ENCODE assay signal across 8 cellular contexts in the genomic region with DNA sequence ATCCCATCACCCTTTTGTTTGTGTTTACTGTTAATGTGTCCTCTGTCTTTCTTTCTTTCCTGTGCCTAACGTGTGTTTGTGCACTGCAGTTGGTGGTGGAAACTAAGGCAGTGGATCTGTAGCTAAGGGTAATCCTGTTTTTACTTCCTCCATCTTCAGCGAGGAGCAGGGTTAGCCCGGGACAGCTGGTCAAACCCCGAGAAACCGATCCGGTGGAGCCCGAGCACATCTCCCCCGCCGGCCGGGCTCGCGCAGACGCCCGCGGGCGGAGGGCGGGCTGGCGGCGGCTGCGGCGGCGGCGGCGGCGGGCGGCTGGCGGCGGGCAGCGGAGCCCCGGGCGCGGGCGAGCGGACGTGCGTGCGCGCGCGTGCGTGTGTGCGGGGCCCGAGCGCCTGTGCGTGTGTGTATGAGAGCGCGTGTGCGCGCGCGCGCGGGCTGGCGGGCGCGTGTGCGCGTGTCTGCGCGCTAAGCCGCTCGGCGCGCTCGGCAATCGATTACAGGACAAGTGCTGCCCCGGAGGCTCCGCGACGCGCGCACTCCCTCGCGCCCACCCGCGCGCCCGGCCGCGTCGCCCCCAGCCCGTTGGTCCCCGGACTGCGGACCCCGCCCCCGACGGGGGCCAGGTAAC. TPM values are rescaled to one million over a fixed set of nuclear protein-coding genes. Genes with fewer than 3 reads are reported as not detected.
DNase-seq lines count a peak whose midpoint lies in the region; TF ChIP-seq lines count a peak whose summit lies in the region.

A gene (minus strand): TSS at position 176 of the 628 bp plus-strand sequence. CDS start 2,983 bp downstream, outside the sequence.

- no peaks in the 10 kb centered on the region for H3K27me3 ChIP-seq in suprapubic skin

- H3K36me3 Mint-ChIP-seq in activated naive CD4-positive, alpha-beta T cell treated with anti-CD3 and anti-CD28 coated beads for 36 hours (ENCODE audit: low read depth) = no peaks in the 10 kb centered on the region

- CTCF ChIA-PET in activated naive CD4-positive, alpha-beta T cell treated with anti-CD3 and anti-CD28 coated beads for 36 hours (lab: Charles Lee) = interaction anchor here (0.6 to 1.1 kb wide), 2 partner anchors 288 to 1078 kb away, joined by 3 to 7 read pairs; no protein-coding TSS in a partner anchor

- WGBS in suprapubic skin = 0% methylated on average over 6 of the region's 87 CpGs

- peak within 1 kb of the TSS; percentile 81 for H3K4me3 Mint-ChIP-seq in activated naive CD4-positive, alpha-beta T cell treated with anti-CD3 and anti-CD28 coated beads for 36 hours

- peak within 1 kb of the TSS; percentile 96 for H3K27ac ChIP-seq in suprapubic skin

- intact Hi-C loops in activated naive CD4-positive, alpha-beta T cell treated with anti-CD3 and anti-CD28 coated beads for 36 hours (cut with micrococcal nuclease) = loop anchor here (2.0 kb wide), 3 partner anchors 33 to 137 kb away; a partner anchor contains a TSS

- no peaks in the 10 kb centered on the region for H3K9me3 Mint-ChIP-seq in activated naive CD4-positive, alpha-beta T cell treated with anti-CD3 and anti-CD28 coated beads for 36 hours

- DNase-seq in EL = peak; percentile 85
- peak; percentile 28 for DNase-seq in GOT3 (lab: John Stamatoyannopoulos, UW)
- peak; percentile 88 for DNase-seq in LHCN-M2 (ENCODE audit: low read depth)
- DNase-seq in SHP77 treated with DMSO at 0.1 percent for 48 hours (lab: John Stamatoyannopoulos, UW) = peak; percentile 79
- DNase-seq in activated naive CD4-positive, alpha-beta T cell treated with anti-CD3 and anti-CD28 coated beads for 36 hours = peak; percentile 56
- peak; percentile 90 for DNase-seq in globus pallidus (ENCODE audit: low spot score)
- DNase-seq in occipital lobe (lab: John Stamatoyannopoulos, UW) = peak; percentile 88
- peak; percentile 82 to 86 for DNase-seq in suprapubic skin (ENCODE audit: low spot score in 2 of 2)

- TF ChIP-seq EP300 in suprapubic skin (IDR thresholded peaks at IDR 0.05) = no peak

- H3K4me1 ChIP-seq in suprapubic skin = peaks cover 45% of the 10 kb centered on the region

- H3K4me3 ChIP-seq in suprapubic skin = peak within 1 kb of the TSS; percentile 75

- H3K9me3 ChIP-seq in suprapubic skin = no peaks in the 10 kb centered on the region

- TF ChIP-seq CTCF in suprapubic skin (IDR thresholded peaks at IDR 0.05) = no peak

- peaks cover 17% of the 10 kb centered on the region for H3K4me1 Mint-ChIP-seq in activated naive CD4-positive, alpha-beta T cell treated with anti-CD3 and anti-CD28 coated beads for 36 hours (ENCODE audit: low read depth)

- peak in 1 of 2 donors; percentile 14 for TF ChIP-seq POLR2A in suprapubic skin (IDR thresholded peaks at IDR 0.05)

- H3K36me3 ChIP-seq in suprapubic skin = no peaks in the 10 kb centered on the region

- H3K27me3 Mint-ChIP-seq in activated naive CD4-positive, alpha-beta T cell treated with anti-CD3 and anti-CD28 coated beads for 36 hours (ENCODE audit: low read depth) = peaks cover 54% of the 10 kb centered on the region

- H3K27ac Mint-ChIP-seq in activated naive CD4-positive, alpha-beta T cell treated with anti-CD3 and anti-CD28 coated beads for 36 hours = peak within 1 kb of the TSS; percentile 68

RNA-seq across cellular contexts. Expression of the gene that starts here (rescaled TPM):
- total RNA-seq in LHCN-M2 (2014; rRNA removed) (5.1 and 6.1 TPM in 2 replicates), occipital lobe (12.0 TPM), suprapubic skin (10 to 100 TPM; 38.3 to 95.3 (median 66.5) TPM)
- 1.3 TPM for polyA plus RNA-seq in LHCN-M2 (2012)
- 1 to 10 TPM; 1.6 to 1.7 TPM for total RNA-seq in activated naive CD4-positive, alpha-beta T cell treated with anti-CD3 and anti-CD28 coated beads for 36 hours

Comparison
In these comparisons a context has a peak if more than half of its experiments do, and no peak if none do; other contexts are left out.
1. Peak in every context shown above with its lines: DNase-seq, H3K4me3 ChIP-seq and H3K27ac ChIP-seq.
2. DNase-seq: peak in every context shown above with its lines; median percentile 90 in globus pallidus; 88 in LHCN-M2; 88 in occipital lobe; 85 in EL; 84 in suprapubic skin; 79 in SHP77 treated with DMSO at 0.1 percent for 48 hours; 56 in activated naive CD4-positive, alpha-beta T cell treated with anti-CD3 and anti-CD28 coated beads for 36 hours; 28 in GOT3.